Comparison of ENCODE assay signal across 9 cellular contexts in genomic region chr3:183287301-183287971, GRCh38. TPM values are rescaled to one million over a fixed set of nuclear protein-coding genes. Genes with fewer than 3 reads are reported as not detected.
DNase-seq lines count a peak whose midpoint lies in the region; ATAC-seq and TF ChIP-seq lines count a peak whose summit lies in the region.
"Had no signal": no experiment of that assay in that cellular context is flagged by ENCODE, and none has a peak within 500 bp of the region (broad histone marks: within the 10 kb centered on the region; RNA-seq: fewer than 3 reads in every experiment).

No MANE protein-coding gene starts in this region.

- TF ChIP-seq POLR2A in suprapubic skin (IDR thresholded peaks at IDR 0.05): no peak

- H3K27me3 Mint-ChIP-seq in activated naive CD4-positive, alpha-beta T cell treated with anti-CD3 and anti-CD28 coated beads for 36 hours (ENCODE audit: low read depth): no peaks in the 10 kb centered on the region
- no peaks in the 10 kb centered on the region for H3K27me3 Mint-ChIP-seq in activated naive CD4-positive, alpha-beta T cell treated with anti-CD3 and anti-CD28 coated beads, Interleukin-2, amount 10 ng/mL, durations not matched to agents 7 days and 5 days
- H3K27me3 Mint-ChIP-seq in activated naive CD8-positive, alpha-beta T cell: no peaks in the 10 kb centered on the region

- 60 to 72% methylated on average over 9 of the region's 9 CpGs for WGBS in heart right ventricle, 2 donors
- WGBS in suprapubic skin: 56% methylated on average over 9 of the region's 9 CpGs

- no peaks in the 10 kb centered on the region for H3K9me3 Mint-ChIP-seq in activated naive CD4-positive, alpha-beta T cell treated with anti-CD3 and anti-CD28 coated beads for 36 hours
- no peaks in the 10 kb centered on the region for H3K9me3 Mint-ChIP-seq in activated naive CD4-positive, alpha-beta T cell treated with anti-CD3 and anti-CD28 coated beads, Interleukin-2, amount 10 ng/mL, durations not matched to agents 7 days and 5 days
- H3K9me3 Mint-ChIP-seq in activated naive CD8-positive, alpha-beta T cell (ENCODE audit: low read depth): no peaks in the 10 kb centered on the region

- no peak overlapping the region for H3K4me3 ChIP-seq in heart right ventricle
- H3K4me3 ChIP-seq in suprapubic skin: no peak overlapping the region
- H3K4me3 ChIP-seq: skin epidermis had no signal

- DNase-seq in activated naive CD4-positive, alpha-beta T cell treated with anti-CD3 and anti-CD28 coated beads for 36 hours: peak; percentile 53
- DNase-seq in activated naive CD4-positive, alpha-beta T cell treated with anti-CD3 and anti-CD28 coated beads, Interleukin-2, amount 10 ng/mL, durations not matched to agents 7 days and 5 days: no peak
- DNase-seq in heart right ventricle (no peak), suprapubic skin (ENCODE audit: low spot score in 2 of 2) (no peak), midbrain (lab: John Stamatoyannopoulos, UW) (no peak), SKM-1 (lab: John Stamatoyannopoulos, UW; ENCODE audit: unreplicated experiment) (no peak), NCI-H2029 treated with DMSO at 0.1 percent for 48 hours (lab: John Stamatoyannopoulos, UW) (no peak)

- peak overlapping the region; percentile 30 for H3K4me3 Mint-ChIP-seq in activated naive CD4-positive, alpha-beta T cell treated with anti-CD3 and anti-CD28 coated beads for 36 hours
- H3K4me3 Mint-ChIP-seq in activated naive CD4-positive, alpha-beta T cell treated with anti-CD3 and anti-CD28 coated beads, Interleukin-2, amount 10 ng/mL, durations not matched to agents 7 days and 5 days: no peak overlapping the region
- peak overlapping the region; percentile 85 for H3K4me3 Mint-ChIP-seq in activated naive CD8-positive, alpha-beta T cell

- H3K27ac ChIP-seq in heart right ventricle: peak overlapping the region in 4 of 10 donors; percentile 44 to 83 (median 75)
- H3K27ac ChIP-seq in suprapubic skin: peak overlapping the region; percentile 59

- TF ChIP-seq EP300 in suprapubic skin (IDR thresholded peaks at IDR 0.05): no peak

- TF ChIP-seq CTCF in heart right ventricle (IDR thresholded peaks at IDR 0.05): no peak
- no peak for TF ChIP-seq CTCF in suprapubic skin (IDR thresholded peaks at IDR 0.05)

- peaks cover 40% of the 10 kb centered on the region for H3K4me1 Mint-ChIP-seq in activated naive CD4-positive, alpha-beta T cell treated with anti-CD3 and anti-CD28 coated beads for 36 hours (ENCODE audit: low read depth)
- H3K4me1 Mint-ChIP-seq in activated naive CD4-positive, alpha-beta T cell treated with anti-CD3 and anti-CD28 coated beads, Interleukin-2, amount 10 ng/mL, durations not matched to agents 7 days and 5 days: peaks cover 25% of the 10 kb centered on the region
- H3K4me1 Mint-ChIP-seq in activated naive CD8-positive, alpha-beta T cell (ENCODE audit: low read depth): peaks cover 44% of the 10 kb centered on the region

- H3K27me3 ChIP-seq in heart right ventricle: no peaks in the 10 kb centered on the region
- no peaks in the 10 kb centered on the region for H3K27me3 ChIP-seq in suprapubic skin

- H3K4me1 ChIP-seq in heart right ventricle: peaks cover 0 to 33% (median 17%) of the 10 kb centered on the region in 9 donors
- H3K4me1 ChIP-seq in suprapubic skin: peaks cover 30% of the 10 kb centered on the region

- H3K36me3 Mint-ChIP-seq in activated naive CD4-positive, alpha-beta T cell treated with anti-CD3 and anti-CD28 coated beads for 36 hours (ENCODE audit: low read depth): peaks cover 3% of the 10 kb centered on the region
- no peaks in the 10 kb centered on the region for H3K36me3 Mint-ChIP-seq in activated naive CD4-positive, alpha-beta T cell treated with anti-CD3 and anti-CD28 coated beads, Interleukin-2, amount 10 ng/mL, durations not matched to agents 7 days and 5 days
- peaks cover 6% of the 10 kb centered on the region for H3K36me3 Mint-ChIP-seq in activated naive CD8-positive, alpha-beta T cell

- CTCF ChIA-PET in activated naive CD4-positive, alpha-beta T cell treated with anti-CD3 and anti-CD28 coated beads for 36 hours (lab: Charles Lee): interaction anchor here (1.7 to 2.4 kb wide), 2 partner anchors 22 to 100 kb away, joined by 3 to 10 read pairs; no protein-coding TSS in a partner anchor
- CTCF ChIA-PET in activated naive CD4-positive, alpha-beta T cell treated with anti-CD3 and anti-CD28 coated beads, Interleukin-2, amount 10 ng/mL, durations not matched to agents 7 days and 5 days (lab: Charles Lee): no interaction called here

- peak in 7 of 8 donors; percentile 39 to 72 (median 50) for ATAC-seq in heart right ventricle

- intact Hi-C loops in activated naive CD4-positive, alpha-beta T cell treated with anti-CD3 and anti-CD28 coated beads for 36 hours (cut with micrococcal nuclease): loop anchor here (2.0 kb wide), 3 partner anchors 181 to 499 kb away; no protein-coding TSS in a partner anchor
- intact Hi-C loops in heart right ventricle (cut with DNase I): loop anchor here in 1 of 10 donors (5.0 kb wide), 1 partner anchor 35 kb away; the partner anchor contains the start of gene B3GNT5

- H3K9me3 ChIP-seq in heart right ventricle: no peaks in the 10 kb centered on the region
- no peaks in the 10 kb centered on the region for H3K9me3 ChIP-seq in suprapubic skin

- H3K36me3 ChIP-seq in heart right ventricle: no peaks in the 10 kb centered on the region
- no peaks in the 10 kb centered on the region for H3K36me3 ChIP-seq in suprapubic skin

- H3K27ac Mint-ChIP-seq in activated naive CD4-positive, alpha-beta T cell treated with anti-CD3 and anti-CD28 coated beads for 36 hours: peak overlapping the region; percentile 97
- no peak overlapping the region for H3K27ac Mint-ChIP-seq in activated naive CD4-positive, alpha-beta T cell treated with anti-CD3 and anti-CD28 coated beads, Interleukin-2, amount 10 ng/mL, durations not matched to agents 7 days and 5 days
- peak overlapping the region; percentile 97 for H3K27ac Mint-ChIP-seq in activated naive CD8-positive, alpha-beta T cell

RNA-seq across cellular contexts. Expression of gene B3GNT5, which starts 34.4 kb away (rescaled TPM):
- total RNA-seq in activated naive CD4-positive, alpha-beta T cell treated with anti-CD3 and anti-CD28 coated beads for 36 hours: 10 to 100 TPM; 15.0 to 18.8 TPM
- total RNA-seq in heart right ventricle (1 to 10 TPM; 2.0 to 9.0 (median 5.8) TPM), suprapubic skin (10 to 100 TPM; 14.6 to 30.8 (median 27.5) TPM)
- 1 to 10 TPM; 1.7 to 2.2 TPM for polyA plus RNA-seq in heart right ventricle
